In genomic region chr1:91811363-91812025, GRCh38 we compare ENCODE assay signal across 18 cellular contexts.
"Had no signal": no experiment of that assay in that cellular context is flagged by ENCODE, and none has a peak within 500 bp of the region (broad histone marks: within the 10 kb centered on the region; RNA-seq: fewer than 3 reads in every experiment).

No MANE protein-coding gene starts in this region.

- H3K36me3 Mint-ChIP-seq: stimulated activated naive B cell treated with anti-CD40 and anti-IgM and Interleukin-4, amounts not matched to agents 10 μg/mL and 1 μg/mL and 100 μg/mL, for 72 hours had no signal

- H3K27ac Mint-ChIP-seq: activated B cell treated with CpG ODN at 0.5 μM for 24 hours; activated CD4-positive, alpha-beta T cell treated with anti-CD3 and anti-CD28 coated beads, Interleukin-2, amount 10 ng/mL, durations not matched to agents 24 days and 14 days; dendritic cell treated with granulocyte-macrophage colony-stimulating factor and Interleukin-4, amounts not matched to agents 40 ng/mL and 50 ng/mL, for 4 days; stimulated activated naive B cell treated with anti-CD40 and anti-IgM and Interleukin-4, amounts not matched to agents 10 μg/mL and 1 μg/mL and 100 μg/mL, for 72 hours had no signal

- H3K36me3 ChIP-seq: esophagus muscularis mucosa had no signal

- H3K4me1 Mint-ChIP-seq: activated B cell treated with CpG ODN at 0.5 μM for 24 hours had no signal

- ATAC-seq: left cardiac atrium; stimulated activated naive B cell treated with anti-CD40 and anti-IgM and Interleukin-4, amounts not matched to agents 10 μg/mL and 1 μg/mL and 100 μg/mL, for 72 hours had no signal

- H3K27me3 ChIP-seq: esophagus muscularis mucosa had no signal

- H3K9me3 ChIP-seq: esophagus muscularis mucosa had no signal

- H3K27me3 Mint-ChIP-seq: activated B cell treated with CpG ODN at 0.5 μM for 24 hours; dendritic cell treated with granulocyte-macrophage colony-stimulating factor and Interleukin-4, amounts not matched to agents 40 ng/mL and 50 ng/mL, for 4 days; stimulated activated naive B cell treated with anti-CD40 and anti-IgM and Interleukin-4, amounts not matched to agents 10 μg/mL and 1 μg/mL and 100 μg/mL, for 72 hours had no signal

- H3K4me3 Mint-ChIP-seq: activated B cell treated with CpG ODN at 0.5 μM for 24 hours; activated CD4-positive, alpha-beta T cell treated with anti-CD3 and anti-CD28 coated beads, Interleukin-2, amount 10 ng/mL, durations not matched to agents 24 days and 14 days; dendritic cell treated with granulocyte-macrophage colony-stimulating factor and Interleukin-4, amounts not matched to agents 40 ng/mL and 50 ng/mL, for 4 days; stimulated activated naive B cell treated with anti-CD40 and anti-IgM and Interleukin-4, amounts not matched to agents 10 μg/mL and 1 μg/mL and 100 μg/mL, for 72 hours had no signal

- H3K4me3 ChIP-seq: esophagus muscularis mucosa had no signal

- H3K9me3 Mint-ChIP-seq: activated B cell treated with CpG ODN at 0.5 μM for 24 hours; dendritic cell treated with granulocyte-macrophage colony-stimulating factor and Interleukin-4, amounts not matched to agents 40 ng/mL and 50 ng/mL, for 4 days; stimulated activated naive B cell treated with anti-CD40 and anti-IgM and Interleukin-4, amounts not matched to agents 10 μg/mL and 1 μg/mL and 100 μg/mL, for 72 hours had no signal

- FAIRE-seq: astrocyte, bronchial epithelial cell, endothelial cell of umbilical vein had no signal

- DNase-seq: activated B cell treated with CpG ODN at 0.5 μM for 24 hours; activated CD4-positive, alpha-beta T cell treated with anti-CD3 and anti-CD28 coated beads, Interleukin-2, amount 10 ng/mL, durations not matched to agents 24 days and 14 days; activated CD8-positive, alpha-beta memory T cell treated with anti-CD3 and anti-CD28 coated beads, Interleukin-2, amount 50 U/mL, for 4 hours; activated effector memory CD4-positive, alpha-beta T cell treated with Interleukin-2 at 50 U/mL for 16 hours; activated naive CD4-positive, alpha-beta T cell treated with anti-CD3 and anti-CD28 coated beads, Interleukin-2, amount 50 U/mL, for 16 hours; activated T-cell treated with anti-CD3 and anti-CD28 coated beads, Interleukin-2, amount 50 U/mL, for 48 hours; effector CD8-positive, alpha-beta T cell; left cardiac atrium; occipital lobe; retina; stimulated activated naive B cell treated with anti-CD40 and anti-IgM and Interleukin-4, amounts not matched to agents 10 μg/mL and 1 μg/mL and 100 μg/mL, for 72 hours; SW 1271; T-helper 9 cell had no signal
